In genomic region chr1:153658400-153659174, GRCh38 we compare ENCODE assay signal across 8 cellular contexts. TPM values are rescaled to one million over a fixed set of nuclear protein-coding genes. Genes with fewer than 3 reads are reported as not detected.
A peak's percentile ranks its signal among the peaks of the same experiment; 100 is the strongest.
DNase-seq lines count a peak whose midpoint lies in the region; ATAC-seq and TF ChIP-seq lines count a peak whose summit lies in the region.

Gene SNAPIN, plus strand, starts transcription at chr1:153658703. Its CDS starts 41 bp downstream, at chr1:153658744.

- no peaks in the 10 kb centered on the region for H3K27me3 Mint-ChIP-seq in CD14-positive monocyte (ENCODE audit: low read depth in 3 of 3)
- no peaks in the 10 kb centered on the region for H3K27me3 Mint-ChIP-seq in dendritic cell treated with granulocyte-macrophage colony-stimulating factor and Interleukin-4, amounts not matched to agents 40 ng/mL and 50 ng/mL, for 4 days

- H3K9me3 ChIP-seq in liver (ENCODE audit: control insufficient read depth in 4 of 4, low read length in 3 of 4), result no peaks in the 10 kb centered on the region

- peaks cover 29 to 37% of the 10 kb centered on the region in 2 donors for H3K36me3 Mint-ChIP-seq in CD14-positive monocyte
- peaks cover 7% of the 10 kb centered on the region for H3K36me3 Mint-ChIP-seq in dendritic cell treated with granulocyte-macrophage colony-stimulating factor and Interleukin-4, amounts not matched to agents 40 ng/mL and 50 ng/mL, for 4 days (ENCODE audit: low read depth)

- WGBS in liver, result 2% methylated on average over 53 of the region's 53 CpGs

- H3K9me3 Mint-ChIP-seq in CD14-positive monocyte, result no peaks in the 10 kb centered on the region
- no peaks in the 10 kb centered on the region for H3K9me3 Mint-ChIP-seq in dendritic cell treated with granulocyte-macrophage colony-stimulating factor and Interleukin-4, amounts not matched to agents 40 ng/mL and 50 ng/mL, for 4 days

- peaks cover 9 to 27% (median 24%) of the 10 kb centered on the region in 4 donors for H3K36me3 ChIP-seq in liver (ENCODE audit: control insufficient read depth in 4 of 4, insufficient read depth in 3 of 4, low read depth in 1 of 4, low read length in 3 of 4)

- peak; percentile 11 for TF ChIP-seq CTCF in CD14-positive monocyte (IDR thresholded peaks at IDR 0.05)
- peak; percentile 4 for TF ChIP-seq CTCF in liver (IDR thresholded peaks at IDR 0.05; ENCODE audit: low read depth, low read length, missing input control)

- intact Hi-C loops in CD14-positive monocyte (cut with micrococcal nuclease), result loop anchor here in 1 of 2 donors (1.0 kb wide), 1 partner anchor 12 kb away; the partner anchor contains the start of gene ILF2
- intact Hi-C loops in dendritic cell treated with granulocyte-macrophage colony-stimulating factor and Interleukin-4, amounts not matched to agents 40 ng/mL and 50 ng/mL, for 4 days (cut with micrococcal nuclease), result loop anchor here (1.0 kb wide), 1 partner anchor 24 kb away; the partner anchor contains the start of gene CHTOP

- DNase-seq in CD14-positive monocyte (ENCODE audit: low spot score) (peak; percentile 86), NCI-H748 (lab: John Stamatoyannopoulos, UW; ENCODE audit: unreplicated experiment) (peak; percentile 90)
- DNase-seq in activated CD4-positive, alpha-beta T cell treated with anti-CD3 and anti-CD28 coated beads, Interleukin-2, amount 50 U/mL, for 4 hours, result peak; percentile 87 to 88
- DNase-seq in stimulated activated CD4-positive, alpha-beta T cell treated with anti-CD3 and anti-CD28 coated beads, Interleukin-4, amount 100 ng/mL, for 24 hours, result peak; percentile 92

- peak within 1 kb of the TSS; percentile 83 to 87 for H3K9ac ChIP-seq in liver (ENCODE audit: low read depth in 1 of 2, low read length in 2 of 2)

- H3K27ac ChIP-seq in liver (ENCODE audit: low read depth in 1 of 2, low read length in 2 of 2), result peak within 1 kb of the TSS; percentile 89 to 96

- H3K27ac Mint-ChIP-seq in CD14-positive monocyte, result peak within 1 kb of the TSS; percentile 76 to 95 (median 91)
- peak within 1 kb of the TSS; percentile 96 for H3K27ac Mint-ChIP-seq in dendritic cell treated with granulocyte-macrophage colony-stimulating factor and Interleukin-4, amounts not matched to agents 40 ng/mL and 50 ng/mL, for 4 days

- ATAC-seq in GM19372 (IDR thresholded peaks at IDR 0.05; ENCODE audit: low read depth, unreplicated experiment) (peak; percentile 94), HG03521 (IDR thresholded peaks at IDR 0.05; ENCODE audit: unreplicated experiment) (peak; percentile 92)

- peaks cover 15% of the 10 kb centered on the region for H3K4me1 Mint-ChIP-seq in CD14-positive monocyte
- peaks cover 27% of the 10 kb centered on the region for H3K4me1 Mint-ChIP-seq in dendritic cell treated with granulocyte-macrophage colony-stimulating factor and Interleukin-4, amounts not matched to agents 40 ng/mL and 50 ng/mL, for 4 days (ENCODE audit: low read depth)

- H3K4me3 Mint-ChIP-seq in CD14-positive monocyte, result peak within 1 kb of the TSS; percentile 92 to 95
- peak within 1 kb of the TSS; percentile 95 for H3K4me3 Mint-ChIP-seq in dendritic cell treated with granulocyte-macrophage colony-stimulating factor and Interleukin-4, amounts not matched to agents 40 ng/mL and 50 ng/mL, for 4 days

- no peaks in the 10 kb centered on the region for H3K27me3 ChIP-seq in liver (ENCODE audit: control insufficient read depth in 4 of 4, insufficient read depth in 4 of 4, low read length in 3 of 4)

- peak; percentile 35 to 58 for TF ChIP-seq RAD21 in liver (IDR thresholded peaks at IDR 0.05)

- H3K4me1 ChIP-seq in liver (ENCODE audit: control insufficient read depth in 4 of 4, insufficient read depth in 4 of 4, low read length in 3 of 4), result peaks cover 1 to 12% (median 9%) of the 10 kb centered on the region in 4 donors

- H3K4me3 ChIP-seq in liver (ENCODE audit: low read depth in 1 of 3, low read length in 3 of 3), result peak within 1 kb of the TSS; percentile 80 to 92 (median 90)

TF ChIP-seq in liver, 16 proteins besides CTCF, POLR2A, EP300 and RAD21:
- TF ChIP-seq JUND (IDR thresholded peaks at IDR 0.05) (no peak), FOXA1 (IDR thresholded peaks at IDR 0.05) (no peak), EGR1 (IDR thresholded peaks at IDR 0.05; ENCODE audit: low read depth in 2 of 2) (peak; percentile 78 to 84), HNF4A (conservative IDR thresholded peaks at IDR 0.05) (peak in 1 of 2 donors; percentile 26), FOXA2 (IDR thresholded peaks at IDR 0.05) (no peak), HNF4G (IDR thresholded peaks at IDR 0.05) (no peak), GABPA (IDR thresholded peaks at IDR 0.05 in 1 of 2, conservative IDR thresholded peaks at IDR 0.05 in 1 of 2) (peak in 1 of 2 donors; percentile 77), YY1 (IDR thresholded peaks at IDR 0.05) (peak; percentile 95), REST (IDR thresholded peaks at IDR 0.05) (peak; percentile 45), NR2F2 (IDR thresholded peaks at IDR 0.05) (no peak), SP1 (IDR thresholded peaks at IDR 0.05) (peak; percentile 63), ATF3 (IDR thresholded peaks at IDR 0.05) (no peak), ZBTB33 (IDR thresholded peaks at IDR 0.05) (no peak), MAX (IDR thresholded peaks at IDR 0.05) (no peak), TAF1 (conservative IDR thresholded peaks at IDR 0.05) (no peak), RXRA (IDR thresholded peaks at IDR 0.05) (no peak)

RNA-seq across cellular contexts. Expression of gene SNAPIN, which starts in this region (rescaled TPM):
- 100 to 1,000 TPM; 135 to 141 TPM for polyA plus RNA-seq in CD14-positive monocyte
- 10 to 100 TPM; 21.8 to 30.5 TPM for total RNA-seq in liver
- polyA plus RNA-seq in liver, result 10 to 100 TPM; 20.0 to 26.6 TPM

Comparison
In these comparisons a context has a peak if more than half of its experiments do, and no peak if none do; other contexts are left out.
1. Peak in every context shown above with its lines: DNase-seq, ATAC-seq, H3K4me3 ChIP-seq and H3K27ac ChIP-seq.
2. RNA of gene SNAPIN (polyA plus RNA-seq): 135 to 141 TPM in CD14-positive monocyte; 20.0 to 26.6 TPM in liver; every median in the first group is over 4 times any median in the second.